18 cellular contexts compared by ENCODE assay signal in the genomic region with DNA sequence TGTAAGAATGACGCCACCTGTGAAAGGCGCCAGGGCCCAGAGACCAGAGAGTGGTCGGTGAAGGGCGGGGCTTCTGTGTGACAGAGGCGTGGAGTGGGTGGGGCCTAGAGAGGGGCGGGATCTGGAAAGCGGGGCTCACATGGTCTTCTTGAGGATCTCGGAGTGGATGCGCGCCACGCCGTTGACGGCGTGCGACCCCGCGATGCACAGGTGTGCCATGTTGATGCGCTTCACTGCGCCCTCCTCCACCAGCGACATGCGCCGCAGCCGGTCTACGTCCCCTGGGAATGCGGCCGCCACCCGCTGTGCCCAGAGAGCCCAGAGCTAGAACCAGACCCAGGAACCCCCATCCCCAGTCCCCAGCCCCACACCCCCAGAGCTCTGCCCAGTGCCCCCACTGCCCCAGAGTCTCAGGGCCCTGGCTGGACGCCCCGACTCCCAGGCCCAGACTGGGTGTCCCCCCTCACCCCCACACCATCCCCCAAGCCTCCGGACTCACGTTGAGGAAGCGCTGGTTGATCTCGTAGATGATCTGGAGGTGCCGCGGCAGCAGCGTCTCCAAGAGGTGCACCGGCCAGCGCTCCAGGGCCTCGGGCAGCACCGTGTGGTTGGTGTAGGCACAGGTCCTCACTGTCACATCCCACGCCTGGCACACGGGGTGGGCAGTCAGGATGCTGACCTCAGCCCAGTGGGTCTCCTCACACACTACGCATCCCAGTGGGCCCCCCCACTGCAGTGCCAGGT. TPM values are rescaled to one million over a fixed set of nuclear protein-coding genes. Genes with fewer than 3 reads are reported as not detected.
DNase-seq lines count a peak whose midpoint lies in the region; ATAC-seq, FAIRE-seq and TF ChIP-seq lines count a peak whose summit lies in the region.
"Had no signal": no experiment of that assay in that cellular context is flagged by ENCODE, and none has a peak within 500 bp of the region (broad histone marks: within the 10 kb centered on the region; RNA-seq: fewer than 3 reads in every experiment).

No MANE protein-coding gene starts in this region.

- POLR2A ChIA-PET in activated CD8-positive, alpha-beta T cell treated with anti-CD3 and anti-CD28 coated beads, Interleukin-2, amount 10 ng/mL, durations not matched to agents 7 days and 5 days (lab: Charles Lee): interaction anchor here (0.5 to 2.2 kb wide), 2 partner anchors 10 kb away, joined by 3 to 9 read pairs; no protein-coding TSS in a partner anchor

- no peak overlapping the region for H3K4me3 ChIP-seq in kidney (ENCODE audit: low read length in 2 of 2)
- peak overlapping the region in 1 of 3 donors; percentile 45 for H3K4me3 ChIP-seq in skeletal muscle tissue (ENCODE audit: low read length in 3 of 3)
- H3K4me3 ChIP-seq: HAP-1 had no signal

- H3K4me1 ChIP-seq in kidney (ENCODE audit: control insufficient read depth in 1 of 2, insufficient read depth in 1 of 2, low read depth in 1 of 2, low read length in 2 of 2) (no peaks in the 10 kb centered on the region), skeletal muscle tissue (ENCODE audit: control insufficient read depth in 3 of 3, insufficient read depth in 3 of 3, low read length in 3 of 3) (peaks cover 67 to 81% (median 80%) of the 10 kb centered on the region in 3 donors)
- H3K4me1 ChIP-seq: HAP-1 had no signal

- H3K9me3 Mint-ChIP-seq in activated T-cell treated with anti-CD3 and anti-CD28 coated beads, Interleukin-2, amount 50 U/mL, for 24 hours: no peaks in the 10 kb centered on the region
- H3K9me3 Mint-ChIP-seq in activated CD8-positive, alpha-beta T cell treated with anti-CD3 and anti-CD28 coated beads, Interleukin-2, amount 10 ng/mL, durations not matched to agents 7 days and 5 days (ENCODE audit: insufficient read depth): no peaks in the 10 kb centered on the region

- no peak for ATAC-seq in activated CD8-positive, alpha-beta T cell treated with anti-CD3 and anti-CD28 coated beads, Interleukin-2, amount 10 ng/mL, durations not matched to agents 7 days and 5 days
- ATAC-seq: PC-3 had no signal

- no peaks in the 10 kb centered on the region for H3K27me3 Mint-ChIP-seq in activated T-cell treated with anti-CD3 and anti-CD28 coated beads, Interleukin-2, amount 50 U/mL, for 24 hours
- H3K27me3 Mint-ChIP-seq in activated CD8-positive, alpha-beta T cell treated with anti-CD3 and anti-CD28 coated beads, Interleukin-2, amount 10 ng/mL, durations not matched to agents 7 days and 5 days (ENCODE audit: low read depth): no peaks in the 10 kb centered on the region

- H3K9ac ChIP-seq in kidney (ENCODE audit: low read length in 2 of 2) (no peak overlapping the region), skeletal muscle tissue (ENCODE audit: low read depth in 1 of 3, low read length in 3 of 3) (peak overlapping the region in 2 of 3 donors; percentile 12 to 50)

- no peaks in the 10 kb centered on the region for H3K36me3 ChIP-seq in kidney (ENCODE audit: control insufficient read depth in 1 of 2, insufficient read depth in 2 of 2, low read length in 2 of 2)
- H3K36me3 ChIP-seq in skeletal muscle tissue (ENCODE audit: control insufficient read depth in 3 of 3, insufficient read depth in 3 of 3, low read length in 3 of 3): peaks cover 72 to 75% (median 72%) of the 10 kb centered on the region in 3 donors
- H3K36me3 ChIP-seq: HAP-1 had no signal

- H3K27ac Mint-ChIP-seq in activated T-cell treated with anti-CD3 and anti-CD28 coated beads, Interleukin-2, amount 50 U/mL, for 24 hours: peak overlapping the region; percentile 47
- peak overlapping the region; percentile 34 for H3K27ac Mint-ChIP-seq in activated CD8-positive, alpha-beta T cell treated with anti-CD3 and anti-CD28 coated beads, Interleukin-2, amount 10 ng/mL, durations not matched to agents 7 days and 5 days

- no peaks in the 10 kb centered on the region for H3K9me3 ChIP-seq in kidney (ENCODE audit: control insufficient read depth in 1 of 2, low read length in 2 of 2)
- H3K9me3 ChIP-seq in skeletal muscle tissue (ENCODE audit: control insufficient read depth in 3 of 3, low read length in 3 of 3): no peaks in the 10 kb centered on the region
- H3K9me3 ChIP-seq: HAP-1 had no signal

- H3K27me3 ChIP-seq in skeletal muscle tissue (ENCODE audit: control insufficient read depth in 3 of 3, insufficient read depth in 3 of 3, low read length in 3 of 3): no peaks in the 10 kb centered on the region

- no peak for FAIRE-seq in kidney (lab: Jason Lieb, UNC)

- DNase-seq in activated T-cell treated with anti-CD3 and anti-CD28 coated beads, Interleukin-2, amount 50 U/mL, for 24 hours: no peak
- DNase-seq in activated T-cell treated with anti-CD3 and anti-CD28 coated beads, Interleukin-2, amount 50 U/mL, for 48 hours: no peak
- DNase-seq in activated CD8-positive, alpha-beta T cell treated with anti-CD3 and anti-CD28 coated beads, Interleukin-2, amount 10 ng/mL, durations not matched to agents 7 days and 5 days: no peak
- peak; percentile 64 for DNase-seq in kidney
- no peak for DNase-seq in HPDE6-E6E7 (ENCODE audit: extremely low spot score)
- no peak for DNase-seq in DMS153 treated with DMSO at 0.1 percent for 48 hours (lab: John Stamatoyannopoulos, UW; ENCODE audit: unreplicated experiment)
- DNase-seq in A172 (ENCODE audit: low spot score): no peak
- DNase-seq: 8988T, C1 segment of cervical spinal cord, KBM-7, NCI-H1105, NCI-H1694 treated with DMSO at 0.1 percent for 48 hours, NCI-H748 treated with DMSO at 0.1 percent for 48 hours, PC-3 had no signal

- intact Hi-C loops in kidney (cut with DNase I): no loop called here

- no peak for TF ChIP-seq CTCF in kidney (IDR thresholded peaks at IDR 0.05; ENCODE audit: borderline replicate concordance, extremely low read depth, insufficient read depth)

- H3K4me1 Mint-ChIP-seq in activated T-cell treated with anti-CD3 and anti-CD28 coated beads, Interleukin-2, amount 50 U/mL, for 24 hours (ENCODE audit: low read depth): peaks cover 13% of the 10 kb centered on the region
- peaks cover 15% of the 10 kb centered on the region for H3K4me1 Mint-ChIP-seq in activated CD8-positive, alpha-beta T cell treated with anti-CD3 and anti-CD28 coated beads, Interleukin-2, amount 10 ng/mL, durations not matched to agents 7 days and 5 days (ENCODE audit: low read depth)

- peaks cover 39% of the 10 kb centered on the region for H3K36me3 Mint-ChIP-seq in activated T-cell treated with anti-CD3 and anti-CD28 coated beads, Interleukin-2, amount 50 U/mL, for 24 hours (ENCODE audit: low read depth)
- H3K36me3 Mint-ChIP-seq in activated CD8-positive, alpha-beta T cell treated with anti-CD3 and anti-CD28 coated beads, Interleukin-2, amount 10 ng/mL, durations not matched to agents 7 days and 5 days (ENCODE audit: low read depth): peaks cover 8% of the 10 kb centered on the region

- H3K27ac ChIP-seq in kidney (ENCODE audit: low read depth in 2 of 2, low read length in 2 of 2) (no peak overlapping the region), skeletal muscle tissue (ENCODE audit: low read depth, low read length) (no peak overlapping the region)
- H3K27ac ChIP-seq: HL-60 had no signal

- CTCF ChIA-PET in activated CD8-positive, alpha-beta T cell treated with anti-CD3 and anti-CD28 coated beads, Interleukin-2, amount 10 ng/mL, durations not matched to agents 7 days and 5 days (lab: Charles Lee): interaction anchor here (1.6 kb wide), 1 partner anchor 15 kb away, joined by 3 read pairs; no protein-coding TSS in a partner anchor

- no peak overlapping the region for H3K4me3 Mint-ChIP-seq in activated T-cell treated with anti-CD3 and anti-CD28 coated beads, Interleukin-2, amount 50 U/mL, for 24 hours
- no peak overlapping the region for H3K4me3 Mint-ChIP-seq in activated CD8-positive, alpha-beta T cell treated with anti-CD3 and anti-CD28 coated beads, Interleukin-2, amount 10 ng/mL, durations not matched to agents 7 days and 5 days

RNA-seq across cellular contexts. Expression of gene PYGM, which starts 6.2 kb away (rescaled TPM):
- total RNA-seq in activated CD8-positive, alpha-beta T cell treated with anti-CD3 and anti-CD28 coated beads, Interleukin-2, amount 10 ng/mL, durations not matched to agents 7 days and 5 days: 1 to 10 TPM; 2.9 to 4.7 TPM
- total RNA-seq in kidney: 8.6 TPM
- 2.5 TPM for polyA plus RNA-seq in kidney (ENCODE audit: insufficient read depth, low read depth, low replicate concordance)
- total RNA-seq in skeletal muscle tissue: 291 TPM
- total RNA-seq in A172 (2014; rRNA removed; shearing (Covaris generic)): 0.12 TPM in 1 of 2 replicates, not detected in the other

RNA-seq across cellular contexts. Expression of gene RASGRP2, which starts 9.6 kb away (rescaled TPM):
- total RNA-seq in activated CD8-positive, alpha-beta T cell treated with anti-CD3 and anti-CD28 coated beads, Interleukin-2, amount 10 ng/mL, durations not matched to agents 7 days and 5 days: 100 to 1,000 TPM; 101 to 115 TPM
- total RNA-seq in kidney (42.6 TPM), skeletal muscle tissue (12.0 TPM)
- 14.1 TPM for polyA plus RNA-seq in kidney (ENCODE audit: insufficient read depth, low read depth, low replicate concordance)
- total RNA-seq in A172 (2014; rRNA removed; shearing (Covaris generic)): 0.07 and 2.1 TPM in 2 replicates
- total RNA-seq: PC-3 had no signal

RNA-seq across cellular contexts. Expression of gene SF1, which starts 24.8 kb away (rescaled TPM):
- 100 to 1,000 TPM; 421 to 423 TPM for total RNA-seq in activated CD8-positive, alpha-beta T cell treated with anti-CD3 and anti-CD28 coated beads, Interleukin-2, amount 10 ng/mL, durations not matched to agents 7 days and 5 days
- total RNA-seq in kidney: 320 TPM
- polyA plus RNA-seq in kidney (ENCODE audit: insufficient read depth, low read depth, low replicate concordance): 87.5 TPM
- 102 TPM for total RNA-seq in skeletal muscle tissue
- total RNA-seq in A172 (2014; rRNA removed; shearing (Covaris generic)): 61.8 and 149 TPM in 2 replicates

RNA-seq across cellular contexts. Expression of gene NRXN2, which starts 30.6 kb away (rescaled TPM):
- under 1 TPM; 0.13 to 0.34 TPM for total RNA-seq in activated CD8-positive, alpha-beta T cell treated with anti-CD3 and anti-CD28 coated beads, Interleukin-2, amount 10 ng/mL, durations not matched to agents 7 days and 5 days
- 13.3 TPM for total RNA-seq in kidney
- polyA plus RNA-seq in kidney (ENCODE audit: insufficient read depth, low read depth, low replicate concordance): 22.0 TPM
- total RNA-seq in skeletal muscle tissue: 9.4 TPM
- 0.05 and 0.14 TPM in 2 replicates for total RNA-seq in A172 (2014; rRNA removed; shearing (Covaris generic))
- total RNA-seq: M059J, PC-3 had no signal

RNA-seq across cellular contexts. Expression of gene MAP4K2, which starts 49.5 kb away (rescaled TPM):
- 10 to 100 TPM; 84.2 to 90.2 TPM for total RNA-seq in activated CD8-positive, alpha-beta T cell treated with anti-CD3 and anti-CD28 coated beads, Interleukin-2, amount 10 ng/mL, durations not matched to agents 7 days and 5 days
- total RNA-seq in kidney (12.5 TPM), skeletal muscle tissue (2.6 TPM)
- 15.4 TPM for polyA plus RNA-seq in kidney (ENCODE audit: insufficient read depth, low read depth, low replicate concordance)
- total RNA-seq in A172 (2014; rRNA removed; shearing (Covaris generic)): 30.8 and 40.5 TPM in 2 replicates

Comparison
In these comparisons a context has a peak if more than half of its experiments do, and no peak if none do; other contexts are left out.
1. H3K9ac ChIP-seq: peak in skeletal muscle tissue (2 of 3); none in kidney (0 of 2).
2. RNA of gene PYGM, which starts 6.2 kb away (total RNA-seq): 291 TPM in skeletal muscle tissue (single experiment); 8.6 TPM in kidney (single experiment), 2.9 to 4.7 TPM in activated CD8-positive, alpha-beta T cell treated with anti-CD3 and anti-CD28 coated beads, Interleukin-2, amount 10 ng/mL, durations not matched to agents 7 days and 5 days and 0.12 TPM in A172; every median in the first group is over 10 times any median in the second.